In the genomic region with DNA sequence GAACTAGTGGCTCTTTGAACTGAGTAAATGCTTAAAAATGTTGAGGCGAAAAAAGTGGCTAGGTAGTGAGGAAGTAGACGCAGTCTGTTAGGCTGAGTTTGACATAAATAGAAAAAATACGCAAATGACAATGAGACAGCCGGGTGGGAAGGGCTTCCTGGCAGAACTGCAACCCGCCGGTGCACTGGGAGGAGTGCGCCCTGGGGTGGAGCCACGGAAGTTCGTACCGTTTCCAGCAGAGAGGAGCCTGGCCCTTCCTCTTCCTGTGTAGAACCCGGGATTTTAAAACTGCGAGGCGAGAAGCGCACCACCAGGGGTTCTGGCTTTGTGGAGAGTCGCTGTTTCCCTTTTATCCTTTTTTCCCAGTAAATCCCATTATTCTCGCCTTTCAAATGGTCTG, we compare ENCODE assay signal across 9 cellular contexts.
DNase-seq lines count a peak whose midpoint lies in the region; ATAC-seq and TF ChIP-seq lines count a peak whose summit lies in the region.
"Had no signal": no experiment of that assay in that cellular context is flagged by ENCODE, and none has a peak within 500 bp of the region (broad histone marks: within the 10 kb centered on the region; RNA-seq: fewer than 3 reads in every experiment).

No MANE protein-coding gene starts in this region.

- TF ChIP-seq CTCF in endothelial cell (IDR thresholded peaks at IDR 0.05; ENCODE audit: unreplicated experiment): no peak

- H3K9me3 Mint-ChIP-seq in endothelial cell (ENCODE audit: unreplicated experiment): no peaks in the 10 kb centered on the region

- no peak overlapping the region for H3K4me3 Mint-ChIP-seq in endothelial cell (ENCODE audit: unreplicated experiment)

- no peaks in the 10 kb centered on the region for H3K9me3 ChIP-seq in HUES48 (ENCODE audit: control insufficient read depth, insufficient read depth, low read length)
- H3K9me3 ChIP-seq: BLaER1 treated with 17β-estradiol and CSF1 and Interleukin-3, amounts not matched to agents 10 nM and 100 nM had no signal

- H3K27me3 ChIP-seq in HUES48 (ENCODE audit: control insufficient read depth, insufficient read depth, low read length): no peaks in the 10 kb centered on the region
- H3K27me3 ChIP-seq: BLaER1 treated with 17β-estradiol and CSF1 and Interleukin-3, amounts not matched to agents 10 nM and 100 nM had no signal

- H3K27ac ChIP-seq in HUES48 (ENCODE audit: low read depth, low read length): peak overlapping the region; percentile 14

- intact Hi-C loops in left cardiac atrium (cut with DNase I): no loop called here

- H3K36me3 Mint-ChIP-seq in endothelial cell (ENCODE audit: low read depth, unreplicated experiment): no peaks in the 10 kb centered on the region

- H3K4me1 Mint-ChIP-seq in endothelial cell (ENCODE audit: unreplicated experiment): no peaks in the 10 kb centered on the region

- H3K27ac Mint-ChIP-seq in endothelial cell (ENCODE audit: unreplicated experiment): no peak overlapping the region

- H3K9ac ChIP-seq in HUES48 (ENCODE audit: low read depth, low read length): no peak overlapping the region
- H3K9ac ChIP-seq: BLaER1 treated with 17β-estradiol and CSF1 and Interleukin-3, amounts not matched to agents 10 nM and 100 nM had no signal

- H3K4me1 ChIP-seq in HUES48 (ENCODE audit: control insufficient read depth, insufficient read depth, low read length): peaks cover 13% of the 10 kb centered on the region

- no peaks in the 10 kb centered on the region for H3K36me3 ChIP-seq in HUES48 (ENCODE audit: control insufficient read depth, insufficient read depth, low read length)
- H3K36me3 ChIP-seq: BLaER1 treated with 17β-estradiol and CSF1 and Interleukin-3, amounts not matched to agents 10 nM and 100 nM had no signal

- ATAC-seq in GM21526 (IDR thresholded peaks at IDR 0.05; ENCODE audit: low FRiP score, unreplicated experiment) (peak; percentile 95), left cardiac atrium (peak in 1 of 2 donors; percentile 71)

- no peaks in the 10 kb centered on the region for H3K27me3 Mint-ChIP-seq in endothelial cell (ENCODE audit: unreplicated experiment)

- DNase-seq in ELF-1 (ENCODE audit: low read depth, low spot score) (peak; percentile 59), left cardiac atrium (peak; percentile 24), endothelial cell (ENCODE audit: low spot score) (no peak), T-helper 9 cell (no peak), AG08396 (ENCODE audit: low spot score) (no peak)
- no peak for DNase-seq in activated T-cell treated with anti-CD3 and anti-CD28 coated beads, Interleukin-2, amount 50 U/mL, for 48 hours

- peak overlapping the region; percentile 22; the same call in 1 of the 2 replicates for H3K4me3 ChIP-seq in HUES48 (ENCODE audit: low read depth, low read length)
- H3K4me3 ChIP-seq: BLaER1 treated with 17β-estradiol and CSF1 and Interleukin-3, amounts not matched to agents 10 nM and 100 nM had no signal

Comparison
In these comparisons a context has a peak if more than half of its experiments do, and no peak if none do; other contexts are left out.
1. DNase-seq: peak in ELF-1 (single experiment) and left cardiac atrium (single experiment); none in endothelial cell (single experiment), T-helper 9 cell (single experiment), AG08396 (single experiment) and activated T-cell treated with anti-CD3 and anti-CD28 coated beads, Interleukin-2, amount 50 U/mL, for 48 hours (0 of 2).